1 cellular context compared by ENCODE assay signal in the genomic region with DNA sequence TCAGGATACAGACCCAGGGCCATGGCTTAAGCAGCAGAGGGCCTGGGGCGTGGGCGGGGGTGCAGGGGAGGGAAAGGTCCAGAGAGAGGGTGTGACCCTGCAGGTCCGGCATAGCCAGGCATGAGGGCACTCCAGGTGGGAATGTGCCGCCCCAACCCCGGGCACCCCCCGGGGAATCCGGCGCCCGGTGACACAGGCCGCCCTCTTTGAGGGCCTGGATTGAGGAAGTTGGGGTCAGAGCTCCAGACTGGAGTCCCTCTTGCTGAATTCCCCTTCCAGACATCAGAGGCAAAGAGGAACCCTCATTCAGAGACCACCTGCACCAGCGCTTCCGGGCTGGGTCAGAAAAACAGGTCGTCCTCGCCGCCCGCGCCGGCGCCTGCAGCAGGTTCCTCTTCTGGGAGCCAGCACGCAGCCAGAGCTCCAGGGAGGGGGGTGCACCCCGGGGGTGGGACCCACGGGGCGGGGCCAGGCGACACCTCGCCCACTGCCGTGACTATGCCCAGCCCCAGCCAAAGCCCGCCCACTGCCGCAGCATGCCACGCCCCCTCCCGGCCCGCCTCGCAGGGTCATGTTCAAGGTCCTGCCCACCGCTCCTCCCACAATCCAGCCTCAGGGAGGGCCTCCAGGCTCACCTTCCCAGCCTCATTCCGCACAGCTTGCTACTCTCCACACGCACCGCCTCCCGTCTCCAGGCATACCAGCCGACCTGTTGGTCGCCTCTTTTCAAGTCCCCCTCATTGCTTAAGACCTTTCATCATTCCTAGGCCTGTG.
TF ChIP-seq lines count a peak whose summit lies in the region.

No MANE protein-coding gene starts in this region.

TF ChIP-seq in HepG2, 621 proteins besides CTCF, POLR2A, EP300 and RAD21 (continued from another document and continues in another):
- TF ChIP-seq HOMEZ (CRISPR knock-in tag; IDR thresholded peaks at IDR 0.05; ENCODE audit: low read depth) (no peak), TCF7L2 (IDR thresholded peaks at IDR 0.05; ENCODE audit: low read depth, low read length) (no peak), HNRNPK (IDR thresholded peaks at IDR 0.05; ENCODE audit: low read depth, low read length, poor library complexity, severe bottlenecking) (no peak), KLF15 (CRISPR knock-in tag; IDR thresholded peaks at IDR 0.05; ENCODE audit: borderline replicate concordance) (no peak), ZNF570 (CRISPR knock-in tag; IDR thresholded peaks at IDR 0.05; ENCODE audit: borderline replicate concordance) (no peak), BCL6 (CRISPR knock-in tag; IDR thresholded peaks at IDR 0.05) (peak; percentile 90), ATF3 (CRISPR knock-in tag; IDR thresholded peaks at IDR 0.05) (no peak), HNF4G (IDR thresholded peaks at IDR 0.05; ENCODE audit: borderline replicate concordance, low read depth, low read length) (no peak), HNF4G (CRISPR knock-in tag; IDR thresholded peaks at IDR 0.05; ENCODE audit: borderline replicate concordance, low read depth) (no peak), SMAD9 (CRISPR knock-in tag; IDR thresholded peaks at IDR 0.05) (no peak), FOSL2 (CRISPR knock-in tag; IDR thresholded peaks at IDR 0.05) (peak; percentile 56), HOXA3 (CRISPR knock-in tag; IDR thresholded peaks at IDR 0.05) (peak; percentile 74), ZNF816 (CRISPR knock-in tag; IDR thresholded peaks at IDR 0.05; ENCODE audit: borderline replicate concordance) (no peak), TCF12 (IDR thresholded peaks at IDR 0.05) (no peak), TCF12 (CRISPR knock-in tag; IDR thresholded peaks at IDR 0.05) (no peak), EZH2 (conservative IDR thresholded peaks at IDR 0.05; ENCODE audit: low read depth, low read length) (no peak), ZNF530 (CRISPR knock-in tag; IDR thresholded peaks at IDR 0.05; ENCODE audit: low read depth) (no peak), TBX2 (CRISPR knock-in tag; IDR thresholded peaks at IDR 0.05; ENCODE audit: borderline replicate concordance) (peak; percentile 58; the same call in 1 of the 2 replicates), KDM6A (CRISPR knock-in tag; IDR thresholded peaks at IDR 0.05; ENCODE audit: low read depth) (no peak), ZNF644 (CRISPR knock-in tag; IDR thresholded peaks at IDR 0.05; ENCODE audit: low read depth) (no peak), SATB2 (CRISPR knock-in tag; IDR thresholded peaks at IDR 0.05) (no peak), RARA (CRISPR knock-in tag; IDR thresholded peaks at IDR 0.05) (peak; percentile 98), ZNF432 (CRISPR knock-in tag; IDR thresholded peaks at IDR 0.05; ENCODE audit: borderline replicate concordance) (no peak), ZNF138 (CRISPR knock-in tag; IDR thresholded peaks at IDR 0.05; ENCODE audit: low read depth) (no peak), ZNF674 (CRISPR knock-in tag; IDR thresholded peaks at IDR 0.05; ENCODE audit: low read depth) (no peak), ZNF33B (CRISPR knock-in tag; IDR thresholded peaks at IDR 0.05) (no peak), NFAT5 (CRISPR knock-in tag; IDR thresholded peaks at IDR 0.05) (no peak), MYPOP (CRISPR knock-in tag; IDR thresholded peaks at IDR 0.05) (no peak), CCDC6 (CRISPR knock-in tag; IDR thresholded peaks at IDR 0.05) (no peak), ZNF564 (CRISPR knock-in tag; IDR thresholded peaks at IDR 0.05) (no peak), ZNF160 (CRISPR knock-in tag; IDR thresholded peaks at IDR 0.05) (no peak), IRF9 (CRISPR knock-in tag; IDR thresholded peaks at IDR 0.05; ENCODE audit: borderline replicate concordance) (no peak), ZNF207 (IDR thresholded peaks at IDR 0.05; ENCODE audit: borderline replicate concordance) (no peak), ZNF251 (CRISPR knock-in tag; IDR thresholded peaks at IDR 0.05) (no peak), ZNF12 (CRISPR knock-in tag; IDR thresholded peaks at IDR 0.05) (no peak), ZNF589 (CRISPR knock-in tag; conservative IDR thresholded peaks at IDR 0.05) (no peak), AHR (CRISPR knock-in tag; IDR thresholded peaks at IDR 0.05) (0 out of 2 replicates have a peak, but pooled peaks have one; percentile 38), ARNT (IDR thresholded peaks at IDR 0.05) (no peak), ZKSCAN1 (IDR thresholded peaks at IDR 0.05; ENCODE audit: low read length) (no peak), ZNF546 (CRISPR knock-in tag; conservative IDR thresholded peaks at IDR 0.05) (no peak), TBP (CRISPR knock-in tag; IDR thresholded peaks at IDR 0.05) (no peak), ZNF20 (CRISPR knock-in tag; IDR thresholded peaks at IDR 0.05) (no peak), ISL2 (CRISPR knock-in tag; IDR thresholded peaks at IDR 0.05) (peak; percentile 27; the same call in 1 of the 2 replicates), KMT2A (CRISPR knock-in tag; IDR thresholded peaks at IDR 0.05) (no peak), GZF1 (CRISPR knock-in tag; IDR thresholded peaks at IDR 0.05) (no peak), ASH2L (IDR thresholded peaks at IDR 0.05; ENCODE audit: insufficient read length, low read depth, low read length) (no peak), DNMT3B (CRISPR knock-in tag; conservative IDR thresholded peaks at IDR 0.05) (no peak), TOE1 (CRISPR knock-in tag; IDR thresholded peaks at IDR 0.05) (no peak), ATF1 (CRISPR knock-in tag; IDR thresholded peaks at IDR 0.05) (no peak), ZNF496 (CRISPR knock-in tag; IDR thresholded peaks at IDR 0.05; ENCODE audit: insufficient replicate concordance) (no peak), ZNF326 (CRISPR knock-in tag; IDR thresholded peaks at IDR 0.05; ENCODE audit: borderline replicate concordance) (no peak), HNRNPL (IDR thresholded peaks at IDR 0.05; ENCODE audit: low read depth, low read length) (0 out of 2 replicates have a peak, but pooled peaks have one; percentile 7), ZNF703 (CRISPR knock-in tag; IDR thresholded peaks at IDR 0.05; ENCODE audit: borderline replicate concordance) (no peak)
- TF ChIP-seq, protein P1, sequence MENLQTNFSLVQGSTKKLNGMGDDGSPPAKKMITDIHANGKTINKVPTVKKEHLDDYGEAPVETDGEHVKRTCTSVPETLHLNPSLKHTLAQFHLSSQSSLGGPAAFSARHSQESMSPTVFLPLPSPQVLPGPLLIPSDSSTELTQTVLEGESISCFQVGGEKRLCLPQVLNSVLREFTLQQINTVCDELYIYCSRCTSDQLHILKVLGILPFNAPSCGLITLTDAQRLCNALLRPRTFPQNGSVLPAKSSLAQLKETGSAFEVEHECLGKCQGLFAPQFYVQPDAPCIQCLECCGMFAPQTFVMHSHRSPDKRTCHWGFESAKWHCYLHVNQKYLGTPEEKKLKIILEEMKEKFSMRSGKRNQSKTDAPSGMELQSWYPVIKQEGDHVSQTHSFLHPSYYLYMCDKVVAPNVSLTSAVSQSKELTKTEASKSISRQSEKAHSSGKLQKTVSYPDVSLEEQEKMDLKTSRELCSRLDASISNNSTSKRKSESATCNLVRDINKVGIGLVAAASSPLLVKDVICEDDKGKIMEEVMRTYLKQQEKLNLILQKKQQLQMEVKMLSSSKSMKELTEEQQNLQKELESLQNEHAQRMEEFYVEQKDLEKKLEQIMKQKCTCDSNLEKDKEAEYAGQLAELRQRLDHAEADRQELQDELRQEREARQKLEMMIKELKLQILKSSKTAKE (CRISPR knock-in tag; IDR thresholded peaks at IDR 0.05; ENCODE audit: borderline replicate concordance): peak; percentile 94
- TF ChIP-seq, protein P2, sequence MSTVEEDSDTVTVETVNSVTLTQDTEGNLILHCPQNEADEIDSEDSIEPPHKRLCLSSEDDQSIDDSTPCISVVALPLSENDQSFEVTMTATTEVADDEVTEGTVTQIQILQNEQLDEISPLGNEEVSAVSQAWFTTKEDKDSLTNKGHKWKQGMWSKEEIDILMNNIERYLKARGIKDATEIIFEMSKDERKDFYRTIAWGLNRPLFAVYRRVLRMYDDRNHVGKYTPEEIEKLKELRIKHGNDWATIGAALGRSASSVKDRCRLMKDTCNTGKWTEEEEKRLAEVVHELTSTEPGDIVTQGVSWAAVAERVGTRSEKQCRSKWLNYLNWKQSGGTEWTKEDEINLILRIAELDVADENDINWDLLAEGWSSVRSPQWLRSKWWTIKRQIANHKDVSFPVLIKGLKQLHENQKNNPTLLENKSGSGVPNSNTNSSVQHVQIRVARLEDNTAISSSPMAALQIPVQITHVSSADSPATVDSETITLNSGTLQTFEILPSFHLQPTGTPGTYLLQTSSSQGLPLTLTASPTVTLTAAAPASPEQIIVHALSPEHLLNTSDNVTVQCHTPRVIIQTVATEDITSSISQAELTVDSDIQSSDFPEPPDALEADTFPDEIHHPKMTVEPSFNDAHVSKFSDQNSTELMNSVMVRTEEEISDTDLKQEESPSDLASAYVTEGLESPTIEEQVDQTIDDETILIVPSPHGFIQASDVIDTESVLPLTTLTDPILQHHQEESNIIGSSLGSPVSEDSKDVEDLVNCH (CRISPR knock-in tag; IDR thresholded peaks at IDR 0.05): no peak
- TF ChIP-seq, protein P3, sequence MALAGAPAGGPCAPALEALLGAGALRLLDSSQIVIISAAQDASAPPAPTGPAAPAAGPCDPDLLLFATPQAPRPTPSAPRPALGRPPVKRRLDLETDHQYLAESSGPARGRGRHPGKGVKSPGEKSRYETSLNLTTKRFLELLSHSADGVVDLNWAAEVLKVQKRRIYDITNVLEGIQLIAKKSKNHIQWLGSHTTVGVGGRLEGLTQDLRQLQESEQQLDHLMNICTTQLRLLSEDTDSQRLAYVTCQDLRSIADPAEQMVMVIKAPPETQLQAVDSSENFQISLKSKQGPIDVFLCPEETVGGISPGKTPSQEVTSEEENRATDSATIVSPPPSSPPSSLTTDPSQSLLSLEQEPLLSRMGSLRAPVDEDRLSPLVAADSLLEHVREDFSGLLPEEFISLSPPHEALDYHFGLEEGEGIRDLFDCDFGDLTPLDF (CRISPR knock-in tag; IDR thresholded peaks at IDR 0.05): no peak
